Comparison of ENCODE assay signal across 9 cellular contexts in genomic region chr1:206911064-206911663, GRCh38. TPM values are rescaled to one million over a fixed set of nuclear protein-coding genes. Genes with fewer than 3 reads are reported as not detected.
DNase-seq lines count a peak whose midpoint lies in the region; ATAC-seq and TF ChIP-seq lines count a peak whose summit lies in the region.
"Had no signal": no experiment of that assay in that cellular context is flagged by ENCODE, and none has a peak within 500 bp of the region (broad histone marks: within the 10 kb centered on the region; RNA-seq: fewer than 3 reads in every experiment).

No MANE protein-coding gene starts in this region.

- H3K27ac ChIP-seq in gastroesophageal sphincter: no peak overlapping the region

- ATAC-seq in gastroesophageal sphincter: no peak
- ATAC-seq in GM21529 (IDR thresholded peaks at IDR 0.05; ENCODE audit: unreplicated experiment): no peak
- ATAC-seq in HG02852 (IDR thresholded peaks at IDR 0.05; ENCODE audit: unreplicated experiment): no peak

- peaks cover 0 to 32% (median 10%) of the 10 kb centered on the region in 3 donors for H3K4me1 ChIP-seq in gastroesophageal sphincter

- TF ChIP-seq POLR2A in gastroesophageal sphincter (IDR thresholded peaks at IDR 0.05): no peak

- no peak overlapping the region for H3K4me3 ChIP-seq in AG04449 (ENCODE audit: low read depth, low read length)
- H3K4me3 ChIP-seq in WI38 (ENCODE audit: low read depth, low read length): no peak overlapping the region
- H3K4me3 ChIP-seq in gastroesophageal sphincter: no peak overlapping the region

- no peaks in the 10 kb centered on the region for H3K36me3 ChIP-seq in gastroesophageal sphincter

- H3K27me3 ChIP-seq in gastroesophageal sphincter: peaks cover 63% of the 10 kb centered on the region

- CTCF ChIA-PET in AG04449 (lab: Yijun Ruan, JAX): interaction anchor here (0.6 to 12.9 kb wide), 65 partner anchors 10 to 589 kb away, joined by 3 to 490 read pairs (median 9); partner anchors contain the start of genes DYRK3, FCAMR, FCMR and IL19

- 0% methylated on average over 1 of the region's 1 CpG for WGBS in gastroesophageal sphincter (ENCODE audit: low coverage in 1 of 2), 2 donors

- no peak for TF ChIP-seq EP300 in gastroesophageal sphincter (IDR thresholded peaks at IDR 0.05)

- no peaks in the 10 kb centered on the region for H3K9me3 ChIP-seq in gastroesophageal sphincter

- TF ChIP-seq CTCF in AG04449 (IDR thresholded peaks at IDR 0.05; ENCODE audit: insufficient read depth, low read length, missing control alignments) (peak; percentile 46), WI38 (IDR thresholded peaks at IDR 0.05; ENCODE audit: low read depth, low read length) (peak; percentile 71), gastroesophageal sphincter (IDR thresholded peaks at IDR 0.05) (peak; percentile 61 to 86 (median 80))

- DNase-seq in AG04449 (ENCODE audit: low read depth, low spot score) (no peak), ELR (ENCODE audit: low read depth) (peak; percentile 82), NCI-H1417 (lab: John Stamatoyannopoulos, UW) (peak; percentile 14 to 71 (median 70)), pulmonary artery endothelial cell (ENCODE audit: low read depth, low spot score) (peak; percentile 15)

- POLR2A ChIA-PET in AG04449 (lab: Yijun Ruan, JAX): no interaction called here

RNA-seq across cellular contexts. Expression of gene FCMR, which starts 10.6 kb away (rescaled TPM):
- total RNA-seq in gastroesophageal sphincter (1 to 10 TPM in 3 of 4 donors, not detected in 1; 1.0 to 4.1 (median 1.6) TPM), pulmonary artery endothelial cell (not detected in 2 replicates)

RNA-seq across cellular contexts. Expression of gene IL24, which starts 13.9 kb away (rescaled TPM):
- total RNA-seq in gastroesophageal sphincter (not detected), pulmonary artery endothelial cell (not detected in 2 replicates)

RNA-seq across cellular contexts. Expression of gene PIGR, which starts 35.1 kb away (rescaled TPM):
- total RNA-seq in gastroesophageal sphincter: 100 to 1,000 TPM in 1 of 4 donors, under 1 TPM in 3; 0.16 to 256 (median 0.35) TPM
- not detected in 2 replicates for total RNA-seq in pulmonary artery endothelial cell
- total RNA-seq: frontal cortex had no signal

RNA-seq across cellular contexts. Expression of gene IL20, which starts 45.7 kb away (rescaled TPM):
- total RNA-seq in gastroesophageal sphincter: not detected
- not detected in 2 replicates for total RNA-seq in pulmonary artery endothelial cell
- total RNA-seq: frontal cortex had no signal

RNA-seq across cellular contexts. Expression of gene FCAMR, which starts 59.1 kb away (rescaled TPM):
- under 1 TPM in 1 of 4 donors, not detected in 3; 0.39 TPM for total RNA-seq in gastroesophageal sphincter
- not detected in 2 replicates for total RNA-seq in pulmonary artery endothelial cell
- total RNA-seq: frontal cortex had no signal
